Comparison of ENCODE assay signal across 8 cellular contexts in the genomic region with DNA sequence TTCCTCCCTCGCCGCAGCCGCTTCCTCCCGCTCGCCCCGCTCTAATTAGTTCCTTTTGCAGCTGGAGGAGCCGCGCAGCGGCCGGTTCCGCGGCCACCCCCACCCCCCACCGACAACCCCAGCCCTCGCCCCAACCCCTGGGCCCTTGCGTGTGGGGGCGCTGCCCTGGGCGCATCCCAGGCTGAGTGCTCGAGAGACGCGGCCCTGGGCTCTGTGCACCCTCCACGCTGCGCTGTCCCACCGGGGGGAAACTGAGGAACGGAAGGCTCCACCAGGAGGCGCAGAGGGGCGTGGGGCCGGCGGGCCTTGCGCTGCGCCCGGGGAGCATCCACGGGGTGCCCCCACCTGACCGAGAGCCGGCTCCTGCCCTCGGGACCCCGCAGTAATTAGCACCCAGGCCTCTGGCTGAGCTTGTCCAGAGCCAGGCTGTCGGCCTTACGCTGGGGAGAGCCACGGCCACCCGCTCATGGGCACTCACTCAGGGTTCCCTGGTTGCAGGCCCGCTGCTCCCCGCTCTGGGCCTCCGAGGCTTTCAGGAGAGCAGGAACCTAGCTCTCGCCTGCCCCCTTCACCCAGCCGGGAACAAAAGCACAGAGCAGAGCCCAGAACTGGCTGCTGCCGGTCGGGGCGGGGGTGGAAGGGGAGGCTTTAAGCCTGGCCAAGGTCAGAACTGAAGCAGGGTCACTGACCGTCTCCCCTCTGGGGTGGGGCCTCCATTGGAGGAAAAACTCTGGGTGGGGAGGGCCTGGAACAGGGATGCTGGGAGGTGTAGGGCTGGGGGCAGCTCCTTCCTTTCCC. TPM values are rescaled to one million over a fixed set of nuclear protein-coding genes. Genes with fewer than 3 reads are reported as not detected.
A peak's percentile ranks its signal among the peaks of the same experiment; 100 is the strongest.
DNase-seq lines count a peak whose midpoint lies in the region; ATAC-seq and TF ChIP-seq lines count a peak whose summit lies in the region.

No MANE protein-coding gene starts in this region.

- DNase-seq in NCI-H2227 treated with DMSO at 0.1 percent for 48 hours (lab: John Stamatoyannopoulos, UW) = peak; percentile 13
- peak; percentile 51 for DNase-seq in activated T-cell treated with anti-CD3 and anti-CD28 coated beads, Interleukin-2, amount 50 U/mL, for 4 hours
- DNase-seq in esophagus squamous epithelium (lab: John Stamatoyannopoulos, UW) = no peak
- DNase-seq in mucosa of descending colon = peak in 2 of 3 donors; percentile 71 to 77
- peak; percentile 42 for DNase-seq in stimulated activated naive CD4-positive, alpha-beta T cell treated with Interleukin-2 at 50 U/mL for 16 hours (lab: John Stamatoyannopoulos, UW)
- DNase-seq in NCI-H1105 (lab: John Stamatoyannopoulos, UW) = no peak
- no peak for DNase-seq in NCI-H345 (lab: John Stamatoyannopoulos, UW)

- H3K4me3 ChIP-seq in GM08714 (ENCODE audit: low read length) = peak overlapping the region; percentile 5; the same call in 1 of the 2 replicates
- peak overlapping the region; percentile 16 to 74 (median 48) for H3K4me3 ChIP-seq in esophagus squamous epithelium
- H3K4me3 ChIP-seq in mucosa of descending colon = no peak overlapping the region

- peaks cover 5% of the 10 kb centered on the region for H3K4me1 Mint-ChIP-seq in activated T-cell treated with anti-CD3 and anti-CD28 coated beads, Interleukin-2, amount 50 U/mL, for 4 hours (ENCODE audit: low read depth)

- peak overlapping the region; percentile 45 for H3K4me3 Mint-ChIP-seq in activated T-cell treated with anti-CD3 and anti-CD28 coated beads, Interleukin-2, amount 50 U/mL, for 4 hours

- peak; percentile 80 to 89 for ATAC-seq in activated T-cell treated with anti-CD3 and anti-CD28 coated beads, Interleukin-2, amount 50 U/mL, for 4 hours
- peak; percentile 77 for ATAC-seq in mucosa of descending colon

- no CpG with 5 or more reads among the region's 49 CpGs for WGBS in esophagus squamous epithelium, 2 donors

- H3K36me3 ChIP-seq in esophagus squamous epithelium (peaks cover 0 to 7% (median 0%) of the 10 kb centered on the region in 3 donors), mucosa of descending colon (ENCODE audit: low read depth) (no peaks in the 10 kb centered on the region)

- H3K4me1 ChIP-seq in esophagus squamous epithelium (peaks cover 43 to 72% (median 49%) of the 10 kb centered on the region in 3 donors), mucosa of descending colon (ENCODE audit: low read depth) (peaks cover 11% of the 10 kb centered on the region)

- peak overlapping the region; percentile 53 to 87 (median 68) for H3K27ac ChIP-seq in esophagus squamous epithelium

- H3K36me3 Mint-ChIP-seq in activated T-cell treated with anti-CD3 and anti-CD28 coated beads, Interleukin-2, amount 50 U/mL, for 4 hours (ENCODE audit: insufficient read depth) = no peaks in the 10 kb centered on the region

- TF ChIP-seq CTCF in esophagus squamous epithelium (IDR thresholded peaks at IDR 0.05) = peak in 5 of 6 experiments; percentile 44 to 67 (median 53)
- TF ChIP-seq CTCF in mucosa of descending colon (IDR thresholded peaks at IDR 0.05) = peak; percentile 41

- peaks cover 0 to 17% (median 0%) of the 10 kb centered on the region in 4 donors for H3K27me3 ChIP-seq in esophagus squamous epithelium

- H3K27me3 Mint-ChIP-seq in activated T-cell treated with anti-CD3 and anti-CD28 coated beads, Interleukin-2, amount 50 U/mL, for 4 hours (ENCODE audit: low read depth) = no peaks in the 10 kb centered on the region

- H3K9me3 Mint-ChIP-seq in activated T-cell treated with anti-CD3 and anti-CD28 coated beads, Interleukin-2, amount 50 U/mL, for 4 hours = no peaks in the 10 kb centered on the region

- H3K9me3 ChIP-seq in esophagus squamous epithelium = no peaks in the 10 kb centered on the region
- H3K9me3 ChIP-seq in mucosa of descending colon = no peaks in the 10 kb centered on the region

- TF ChIP-seq POLR2A in esophagus squamous epithelium (IDR thresholded peaks at IDR 0.05) = peak in 1 of 4 donors; percentile 11

- intact Hi-C loops in esophagus squamous epithelium (cut with DNase I) (no loop called here), mucosa of descending colon (cut with DNase I, micrococcal nuclease) (no loop called here)

RNA-seq across cellular contexts. Expression of a gene that starts 12.1 kb away (rescaled TPM):
- total RNA-seq in activated T-cell treated with anti-CD3 and anti-CD28 coated beads, Interleukin-2, amount 50 U/mL, for 4 hours = under 1 TPM; 0.11 to 0.19 (median 0.13) TPM
- total RNA-seq in esophagus squamous epithelium = 1 to 10 TPM in 1 of 4 donors, under 1 TPM in 3; 0.30 to 1.7 (median 0.67) TPM
- 10 to 100 TPM in 1 of 3 donors, 1 to 10 TPM in 2; 1.7 to 21.1 (median 2.9) TPM for total RNA-seq in mucosa of descending colon

RNA-seq across cellular contexts. Expression of a gene that starts 23.1 kb away (rescaled TPM):
- total RNA-seq in activated T-cell treated with anti-CD3 and anti-CD28 coated beads, Interleukin-2, amount 50 U/mL, for 4 hours = 100 to 1,000 TPM; 112 to 131 (median 125) TPM
- 10 to 100 TPM; 29.5 to 40.8 (median 33.2) TPM for total RNA-seq in esophagus squamous epithelium
- 10 to 100 TPM; 31.9 to 35.8 (median 32.6) TPM for total RNA-seq in mucosa of descending colon

RNA-seq across cellular contexts. Expression of a gene that starts 43.7 kb away (rescaled TPM):
- total RNA-seq in activated T-cell treated with anti-CD3 and anti-CD28 coated beads, Interleukin-2, amount 50 U/mL, for 4 hours = under 1 TPM; 0.30 to 0.46 (median 0.34) TPM
- 10 to 100 TPM in 3 of 4 donors, 1 to 10 TPM in 1; 9.2 to 20.2 (median 14.2) TPM for total RNA-seq in esophagus squamous epithelium
- 1 to 10 TPM in 2 of 3 donors, under 1 TPM in 1; 0.93 to 8.4 (median 5.1) TPM for total RNA-seq in mucosa of descending colon

RNA-seq across cellular contexts. Expression of a gene that starts 55.2 kb away (rescaled TPM):
- 10 to 100 TPM; 61.3 to 77.9 (median 65.5) TPM for total RNA-seq in activated T-cell treated with anti-CD3 and anti-CD28 coated beads, Interleukin-2, amount 50 U/mL, for 4 hours
- total RNA-seq in esophagus squamous epithelium = 1 to 10 TPM; 5.8 to 9.8 (median 9.3) TPM
- total RNA-seq in mucosa of descending colon = 10 to 100 TPM in 2 of 3 donors, 1 to 10 TPM in 1; 10.0 to 12.2 (median 12.1) TPM

Comparison
In these comparisons a context has a peak if more than half of its experiments do, and no peak if none do; other contexts are left out.
1. DNase-seq: peak in NCI-H2227 treated with DMSO at 0.1 percent for 48 hours (single experiment), activated T-cell treated with anti-CD3 and anti-CD28 coated beads, Interleukin-2, amount 50 U/mL, for 4 hours (single experiment), mucosa of descending colon (2 of 3) and stimulated activated naive CD4-positive, alpha-beta T cell treated with Interleukin-2 at 50 U/mL for 16 hours (single experiment); none in esophagus squamous epithelium (single experiment), NCI-H1105 (single experiment) and NCI-H345 (single experiment).